ENCODE assay signal across 14 cellular contexts in the genomic region with DNA sequence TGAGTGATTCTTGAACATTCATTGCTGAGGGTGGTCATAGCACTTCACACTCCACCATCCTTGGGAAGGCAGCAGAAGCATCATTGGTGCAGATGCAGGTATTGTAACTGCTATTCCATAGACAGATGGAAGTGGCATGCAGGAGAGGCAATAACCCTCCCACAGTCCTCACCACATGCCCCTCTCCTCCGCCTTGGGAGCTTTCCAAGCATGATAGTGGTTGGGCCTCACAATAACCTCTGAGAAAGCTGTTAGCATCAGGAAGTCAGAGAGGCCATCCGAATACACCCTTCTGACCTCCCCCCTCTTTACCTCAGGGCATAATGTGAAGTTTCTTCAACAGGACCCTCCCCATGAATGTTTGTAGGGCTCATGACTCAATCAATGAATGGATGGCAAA.
DNase-seq lines count a peak whose midpoint lies in the region; ATAC-seq and TF ChIP-seq lines count a peak whose summit lies in the region.
"Had no signal": no experiment of that assay in that cellular context is flagged by ENCODE, and none has a peak within 500 bp of the region (broad histone marks: within the 10 kb centered on the region; RNA-seq: fewer than 3 reads in every experiment).

No MANE protein-coding gene starts in this region.

- H3K79me2 ChIP-seq in trophoblast cell (ENCODE audit: control insufficient read depth, insufficient read depth, low read length, poor library complexity) (peaks cover 2% of the 10 kb centered on the region), mammary epithelial cell (ENCODE audit: insufficient read depth, low read length) (no peaks in the 10 kb centered on the region)

- H3K23ac ChIP-seq in trophoblast cell (ENCODE audit: low read length) = no peak overlapping the region

- H4K8ac ChIP-seq in trophoblast cell (ENCODE audit: low read depth, low read length) = no peak overlapping the region

- H3K27me3 ChIP-seq in trophoblast cell (ENCODE audit: insufficient read depth, low read length) (no peaks in the 10 kb centered on the region), mammary epithelial cell (ENCODE audit: insufficient read depth, low read length) (no peaks in the 10 kb centered on the region)

- H3K36me3 ChIP-seq in trophoblast cell (ENCODE audit: control insufficient read depth in 1 of 2, insufficient read depth in 2 of 2, low read length in 2 of 2) (no peaks in the 10 kb centered on the region), mammary epithelial cell (ENCODE audit: insufficient read depth, low read length) (no peaks in the 10 kb centered on the region)
- H3K36me3 ChIP-seq: BLaER1 had no signal

- no peaks in the 10 kb centered on the region for H4K20me1 ChIP-seq in mammary epithelial cell (ENCODE audit: insufficient read depth, low read length)
- H4K20me1 ChIP-seq: BLaER1 had no signal

- H3K4me1 ChIP-seq in trophoblast cell (ENCODE audit: control insufficient read depth in 1 of 2, insufficient read depth in 2 of 2, low read length in 2 of 2) (peaks cover 12 to 14% of the 10 kb centered on the region in 2 experiments), mammary epithelial cell (ENCODE audit: insufficient read depth, low read length) (peaks cover 17% of the 10 kb centered on the region)

- dilution Hi-C loops in mammary epithelial cell (cut with HindIII; ENCODE audit: low sequenced_read_pairs) = no loop called here

- H4K91ac ChIP-seq in trophoblast cell (ENCODE audit: low read depth, low read length) = peak overlapping the region; percentile 25

- H2AFZ ChIP-seq in trophoblast cell (ENCODE audit: insufficient read depth, low read length, poor library complexity) (no peak overlapping the region), mammary epithelial cell (ENCODE audit: low read depth, low read length) (no peak overlapping the region)

- intact Hi-C loops in mammary epithelial cell (cut with micrococcal nuclease) = no loop called here

- no peak for ATAC-seq in HG03442 (IDR thresholded peaks at IDR 0.05; ENCODE audit: unreplicated experiment)

- no peak for TF ChIP-seq CTCF in mammary epithelial cell (conservative IDR thresholded peaks at IDR 0.05 in 1 of 2, IDR thresholded peaks at IDR 0.05 in 1 of 2; ENCODE audit: extremely low read depth in 1 of 2, insufficient read depth in 1 of 2, low read depth in 1 of 2, low read length in 2 of 2)

- peaks cover 32% of the 10 kb centered on the region for H3K79me1 ChIP-seq in trophoblast cell (ENCODE audit: low read length)

- no peak overlapping the region for H3K27ac ChIP-seq in trophoblast cell (ENCODE audit: low read depth, low read length)
- H3K27ac ChIP-seq in mammary epithelial cell (ENCODE audit: insufficient read depth, low read depth, low read length) = no peak overlapping the region
- H3K27ac ChIP-seq: BLaER1, HL-60 had no signal

- H3K18ac ChIP-seq in trophoblast cell (ENCODE audit: low read length) = no peak overlapping the region

- CTCF ChIA-PET in mammary epithelial cell (lab: Charles Lee; ENCODE audit: low non-redundant PET) = no interaction called here

- H2BK12ac ChIP-seq in trophoblast cell (ENCODE audit: low read length) = peak overlapping the region; percentile 11

- DNase-seq in activated effector memory CD4-positive, alpha-beta T cell treated with anti-CD3 and anti-CD28 coated beads, Interleukin-2, amount 50 U/mL, for 16 hours = peak; percentile 16
- DNase-seq in activated effector memory CD4-positive, alpha-beta T cell treated with Interleukin-2 at 50 U/mL for 16 hours = no peak
- peak; percentile 69 for DNase-seq in RPMI7951 (ENCODE audit: low read depth)
- no peak for DNase-seq in trophoblast cell
- no peak for DNase-seq in RKO (ENCODE audit: low spot score)
- DNase-seq in mammary epithelial cell = no peak
- DNase-seq: 8988T; Calu3; CD4-positive, alpha-beta memory T cell; H9; IMR-90 had no signal

- H2BK5ac ChIP-seq in trophoblast cell (ENCODE audit: low read depth, low read length, poor library complexity) = no peak overlapping the region

- no peaks in the 10 kb centered on the region for H3K9me3 ChIP-seq in trophoblast cell (ENCODE audit: insufficient read depth, low read depth, low read length)
- H3K9me3 ChIP-seq in mammary epithelial cell (replicated peaks; ENCODE audit: insufficient read depth, low read length) = no peaks in the 10 kb centered on the region
- H3K9me3 ChIP-seq: BLaER1 had no signal

- in situ Hi-C loops in mammary epithelial cell (cut with MboI; ENCODE audit: low sequenced_read_pairs in 2 of 2) = loop anchor here (25.0 kb wide), 3 partner anchors 308 to 908 kb away; a partner anchor contains a TSS

- H3K4me3 ChIP-seq in trophoblast cell (ENCODE audit: low read depth, low read length) = no peak overlapping the region
- H3K4me3 ChIP-seq in mammary epithelial cell (replicated peaks in 1 of 3; ENCODE audit: insufficient read depth in 1 of 3, low read depth in 2 of 3, low read length in 3 of 3) = no peak overlapping the region
- H3K4me3 ChIP-seq: BLaER1 had no signal

- H2BK120ac ChIP-seq in trophoblast cell (ENCODE audit: insufficient read depth, low read length, poor library complexity) = no peak overlapping the region

- H3K14ac ChIP-seq in trophoblast cell (ENCODE audit: low read length) = no peak overlapping the region

- H2AK5ac ChIP-seq in trophoblast cell (ENCODE audit: low read length) = no peak overlapping the region

- WGBS in trophoblast cell (ENCODE audit: extremely low coverage, insufficient coverage, insufficient read length) = no CpG with 5 or more reads among the region's 2 CpGs
- 90% methylated on average over 1 of the region's 2 CpGs for WGBS in mammary epithelial cell (ENCODE audit: low coverage, missing lambda C conversion rate)

- H3K4me2 ChIP-seq in trophoblast cell (ENCODE audit: low read length) (no peak overlapping the region), mammary epithelial cell (ENCODE audit: insufficient read depth, low read depth, low read length) (no peak overlapping the region)
- H3K4me2 ChIP-seq: BLaER1 had no signal

- no TSS peak for BruUV-seq in mammary epithelial cell (replicated peaks; lab: Mats Ljungman, UMichigan)

- no peak overlapping the region for H4K12ac ChIP-seq in trophoblast cell (ENCODE audit: low read depth, low read length)

- no peak overlapping the region for H3K9ac ChIP-seq in trophoblast cell (ENCODE audit: low read length)
- H3K9ac ChIP-seq in mammary epithelial cell (ENCODE audit: insufficient read depth, low read length) = no peak overlapping the region
- H3K9ac ChIP-seq: BLaER1 had no signal

- no peak overlapping the region for H3K4ac ChIP-seq in trophoblast cell (ENCODE audit: low read depth, low read length)

Comparison
In these comparisons a context has a peak if more than half of its experiments do, and no peak if none do; other contexts are left out.
1. DNase-seq: peak in activated effector memory CD4-positive, alpha-beta T cell treated with anti-CD3 and anti-CD28 coated beads, Interleukin-2, amount 50 U/mL, for 16 hours (single experiment) and RPMI7951 (single experiment); none in activated effector memory CD4-positive, alpha-beta T cell treated with Interleukin-2 at 50 U/mL for 16 hours (single experiment), trophoblast cell (0 of 2), RKO (single experiment) and mammary epithelial cell (single experiment).